ENCODE assay signal across 1 cellular context in the genomic region with DNA sequence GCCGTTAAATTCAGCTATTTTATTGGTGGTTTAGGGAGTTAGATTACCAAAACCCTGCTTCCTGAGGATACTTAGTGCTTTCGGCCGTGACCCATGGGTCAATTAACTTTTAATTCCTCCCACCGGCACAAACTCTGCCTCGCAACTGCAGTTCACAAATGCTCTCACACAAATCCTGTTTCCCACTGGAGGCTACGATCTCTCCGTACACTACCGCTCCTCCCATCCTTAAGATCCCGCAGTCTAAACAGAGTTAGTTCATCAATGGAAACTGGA.
TF ChIP-seq lines count a peak whose summit lies in the region.

No MANE protein-coding gene starts in this region.

TF ChIP-seq in HepG2, 621 proteins besides CTCF, POLR2A, EP300 and RAD21 (continued from another document and continues in another):
- TF ChIP-seq, protein P1, sequence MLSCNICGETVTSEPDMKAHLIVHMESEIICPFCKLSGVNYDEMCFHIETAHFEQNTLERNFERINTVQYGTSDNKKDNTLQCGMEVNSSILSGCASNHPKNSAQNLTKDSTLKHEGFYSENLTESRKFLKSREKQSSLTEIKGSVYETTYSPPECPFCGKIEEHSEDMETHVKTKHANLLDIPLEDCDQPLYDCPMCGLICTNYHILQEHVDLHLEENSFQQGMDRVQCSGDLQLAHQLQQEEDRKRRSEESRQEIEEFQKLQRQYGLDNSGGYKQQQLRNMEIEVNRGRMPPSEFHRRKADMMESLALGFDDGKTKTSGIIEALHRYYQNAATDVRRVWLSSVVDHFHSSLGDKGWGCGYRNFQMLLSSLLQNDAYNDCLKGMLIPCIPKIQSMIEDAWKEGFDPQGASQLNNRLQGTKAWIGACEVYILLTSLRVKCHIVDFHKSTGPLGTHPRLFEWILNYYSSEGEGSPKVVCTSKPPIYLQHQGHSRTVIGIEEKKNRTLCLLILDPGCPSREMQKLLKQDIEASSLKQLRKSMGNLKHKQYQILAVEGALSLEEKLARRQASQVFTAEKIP (CRISPR knock-in tag; IDR thresholded peaks at IDR 0.05; ENCODE audit: borderline replicate concordance), result no peak
- TF ChIP-seq DNMT1 (CRISPR knock-in tag; IDR thresholded peaks at IDR 0.05) (no peak), IKZF1 (IDR thresholded peaks at IDR 0.05) (no peak), HDAC2 (CRISPR knock-in tag; IDR thresholded peaks at IDR 0.05) (0 out of 2 replicates have a peak, but pooled peaks have one; percentile 11), HNF4A (CRISPR knock-in tag; IDR thresholded peaks at IDR 0.05) (no peak), NR3C1 (CRISPR knock-in tag; IDR thresholded peaks at IDR 0.05) (no peak), ZNF44 (CRISPR knock-in tag; IDR thresholded peaks at IDR 0.05) (no peak), SP4 (CRISPR knock-in tag; IDR thresholded peaks at IDR 0.05) (peak; percentile 26; the same call in 1 of the 2 replicates), MBD4 (IDR thresholded peaks at IDR 0.05; ENCODE audit: borderline replicate concordance, low read length) (no peak), ZNF652 (CRISPR knock-in tag; IDR thresholded peaks at IDR 0.05; ENCODE audit: borderline replicate concordance, low read depth) (no peak), POLR2AphosphoS5 (IDR thresholded peaks at IDR 0.05; ENCODE audit: low read depth, low read length) (peak; percentile 73), CENPX (CRISPR knock-in tag; IDR thresholded peaks at IDR 0.05) (no peak), MLLT10 (CRISPR knock-in tag; IDR thresholded peaks at IDR 0.05) (no peak), TRIM24 (CRISPR knock-in tag; IDR thresholded peaks at IDR 0.05) (no peak), KMT2A (CRISPR knock-in tag; IDR thresholded peaks at IDR 0.05) (no peak; the same call in 1 of the 2 replicates), NFYB (CRISPR knock-in tag; IDR thresholded peaks at IDR 0.05) (peak; percentile 70), CEBPB (IDR thresholded peaks at IDR 0.05; ENCODE audit: borderline replicate concordance, low read depth, low read length) (no peak), ZBTB21 (CRISPR knock-in tag; IDR thresholded peaks at IDR 0.05) (no peak), ZNF501 (CRISPR knock-in tag; IDR thresholded peaks at IDR 0.05) (no peak), MAF1 (CRISPR knock-in tag; IDR thresholded peaks at IDR 0.05; ENCODE audit: borderline replicate concordance) (no peak), FOSL2 (CRISPR knock-in tag; IDR thresholded peaks at IDR 0.05) (no peak), NFYC (CRISPR knock-in tag; IDR thresholded peaks at IDR 0.05) (peak; percentile 74), CHD4 (IDR thresholded peaks at IDR 0.05; ENCODE audit: borderline replicate concordance, low read length) (peak; percentile 54; the same call in 1 of the 2 replicates)
- TF ChIP-seq, protein P2, sequence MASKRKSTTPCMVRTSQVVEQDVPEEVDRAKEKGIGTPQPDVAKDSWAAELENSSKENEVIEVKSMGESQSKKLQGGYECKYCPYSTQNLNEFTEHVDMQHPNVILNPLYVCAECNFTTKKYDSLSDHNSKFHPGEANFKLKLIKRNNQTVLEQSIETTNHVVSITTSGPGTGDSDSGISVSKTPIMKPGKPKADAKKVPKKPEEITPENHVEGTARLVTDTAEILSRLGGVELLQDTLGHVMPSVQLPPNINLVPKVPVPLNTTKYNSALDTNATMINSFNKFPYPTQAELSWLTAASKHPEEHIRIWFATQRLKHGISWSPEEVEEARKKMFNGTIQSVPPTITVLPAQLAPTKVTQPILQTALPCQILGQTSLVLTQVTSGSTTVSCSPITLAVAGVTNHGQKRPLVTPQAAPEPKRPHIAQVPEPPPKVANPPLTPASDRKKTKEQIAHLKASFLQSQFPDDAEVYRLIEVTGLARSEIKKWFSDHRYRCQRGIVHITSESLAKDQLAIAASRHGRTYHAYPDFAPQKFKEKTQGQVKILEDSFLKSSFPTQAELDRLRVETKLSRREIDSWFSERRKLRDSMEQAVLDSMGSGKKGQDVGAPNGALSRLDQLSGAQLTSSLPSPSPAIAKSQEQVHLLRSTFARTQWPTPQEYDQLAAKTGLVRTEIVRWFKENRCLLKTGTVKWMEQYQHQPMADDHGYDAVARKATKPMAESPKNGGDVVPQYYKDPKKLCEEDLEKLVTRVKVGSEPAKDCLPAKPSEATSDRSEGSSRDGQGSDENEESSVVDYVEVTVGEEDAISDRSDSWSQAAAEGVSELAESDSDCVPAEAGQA (IDR thresholded peaks at IDR 0.05; ENCODE audit: low read depth), result no peak
- TF ChIP-seq, protein P2 (CRISPR knock-in tag; IDR thresholded peaks at IDR 0.05; ENCODE audit: borderline replicate concordance), result no peak
- TF ChIP-seq, protein P3, sequence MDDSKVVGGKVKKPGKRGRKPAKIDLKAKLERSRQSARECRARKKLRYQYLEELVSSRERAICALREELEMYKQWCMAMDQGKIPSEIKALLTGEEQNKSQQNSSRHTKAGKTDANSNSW (CRISPR knock-in tag; IDR thresholded peaks at IDR 0.05; ENCODE audit: borderline replicate concordance), result no peak
- TF ChIP-seq, protein P4, sequence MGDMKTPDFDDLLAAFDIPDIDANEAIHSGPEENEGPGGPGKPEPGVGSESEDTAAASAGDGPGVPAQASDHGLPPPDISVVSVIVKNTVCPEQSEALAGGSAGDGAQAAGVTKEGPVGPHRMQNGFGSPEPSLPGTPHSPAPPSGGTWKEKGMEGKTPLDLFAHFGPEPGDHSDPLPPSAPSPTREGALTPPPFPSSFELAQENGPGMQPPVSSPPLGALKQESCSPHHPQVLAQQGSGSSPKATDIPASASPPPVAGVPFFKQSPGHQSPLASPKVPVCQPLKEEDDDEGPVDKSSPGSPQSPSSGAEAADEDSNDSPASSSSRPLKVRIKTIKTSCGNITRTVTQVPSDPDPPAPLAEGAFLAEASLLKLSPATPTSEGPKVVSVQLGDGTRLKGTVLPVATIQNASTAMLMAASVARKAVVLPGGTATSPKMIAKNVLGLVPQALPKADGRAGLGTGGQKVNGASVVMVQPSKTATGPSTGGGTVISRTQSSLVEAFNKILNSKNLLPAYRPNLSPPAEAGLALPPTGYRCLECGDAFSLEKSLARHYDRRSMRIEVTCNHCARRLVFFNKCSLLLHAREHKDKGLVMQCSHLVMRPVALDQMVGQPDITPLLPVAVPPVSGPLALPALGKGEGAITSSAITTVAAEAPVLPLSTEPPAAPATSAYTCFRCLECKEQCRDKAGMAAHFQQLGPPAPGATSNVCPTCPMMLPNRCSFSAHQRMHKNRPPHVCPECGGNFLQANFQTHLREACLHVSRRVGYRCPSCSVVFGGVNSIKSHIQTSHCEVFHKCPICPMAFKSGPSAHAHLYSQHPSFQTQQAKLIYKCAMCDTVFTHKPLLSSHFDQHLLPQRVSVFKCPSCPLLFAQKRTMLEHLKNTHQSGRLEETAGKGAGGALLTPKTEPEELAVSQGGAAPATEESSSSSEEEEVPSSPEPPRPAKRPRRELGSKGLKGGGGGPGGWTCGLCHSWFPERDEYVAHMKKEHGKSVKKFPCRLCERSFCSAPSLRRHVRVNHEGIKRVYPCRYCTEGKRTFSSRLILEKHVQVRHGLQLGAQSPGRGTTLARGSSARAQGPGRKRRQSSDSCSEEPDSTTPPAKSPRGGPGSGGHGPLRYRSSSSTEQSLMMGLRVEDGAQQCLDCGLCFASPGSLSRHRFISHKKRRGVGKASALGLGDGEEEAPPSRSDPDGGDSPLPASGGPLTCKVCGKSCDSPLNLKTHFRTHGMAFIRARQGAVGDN (CRISPR knock-in tag; IDR thresholded peaks at IDR 0.05), result no peak
- TF ChIP-seq, protein P5, sequence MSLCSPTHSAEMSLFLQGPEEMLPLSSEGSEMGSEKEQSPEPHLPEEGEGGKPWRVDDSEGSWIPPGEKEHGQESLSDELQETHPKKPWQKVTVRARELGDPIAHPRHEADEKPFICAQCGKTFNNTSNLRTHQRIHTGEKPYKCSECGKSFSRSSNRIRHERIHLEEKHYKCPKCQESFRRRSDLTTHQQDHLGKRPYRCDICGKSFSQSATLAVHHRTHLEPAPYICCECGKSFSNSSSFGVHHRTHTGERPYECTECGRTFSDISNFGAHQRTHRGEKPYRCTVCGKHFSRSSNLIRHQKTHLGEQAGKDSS (CRISPR knock-in tag; IDR thresholded peaks at IDR 0.05; ENCODE audit: borderline replicate concordance, low read depth), result no peak
- TF ChIP-seq, protein P6, sequence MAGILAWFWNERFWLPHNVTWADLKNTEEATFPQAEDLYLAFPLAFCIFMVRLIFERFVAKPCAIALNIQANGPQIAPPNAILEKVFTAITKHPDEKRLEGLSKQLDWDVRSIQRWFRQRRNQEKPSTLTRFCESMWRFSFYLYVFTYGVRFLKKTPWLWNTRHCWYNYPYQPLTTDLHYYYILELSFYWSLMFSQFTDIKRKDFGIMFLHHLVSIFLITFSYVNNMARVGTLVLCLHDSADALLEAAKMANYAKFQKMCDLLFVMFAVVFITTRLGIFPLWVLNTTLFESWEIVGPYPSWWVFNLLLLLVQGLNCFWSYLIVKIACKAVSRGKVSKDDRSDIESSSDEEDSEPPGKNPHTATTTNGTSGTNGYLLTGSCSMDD (CRISPR knock-in tag; IDR thresholded peaks at IDR 0.05), result no peak
- TF ChIP-seq, protein P7, sequence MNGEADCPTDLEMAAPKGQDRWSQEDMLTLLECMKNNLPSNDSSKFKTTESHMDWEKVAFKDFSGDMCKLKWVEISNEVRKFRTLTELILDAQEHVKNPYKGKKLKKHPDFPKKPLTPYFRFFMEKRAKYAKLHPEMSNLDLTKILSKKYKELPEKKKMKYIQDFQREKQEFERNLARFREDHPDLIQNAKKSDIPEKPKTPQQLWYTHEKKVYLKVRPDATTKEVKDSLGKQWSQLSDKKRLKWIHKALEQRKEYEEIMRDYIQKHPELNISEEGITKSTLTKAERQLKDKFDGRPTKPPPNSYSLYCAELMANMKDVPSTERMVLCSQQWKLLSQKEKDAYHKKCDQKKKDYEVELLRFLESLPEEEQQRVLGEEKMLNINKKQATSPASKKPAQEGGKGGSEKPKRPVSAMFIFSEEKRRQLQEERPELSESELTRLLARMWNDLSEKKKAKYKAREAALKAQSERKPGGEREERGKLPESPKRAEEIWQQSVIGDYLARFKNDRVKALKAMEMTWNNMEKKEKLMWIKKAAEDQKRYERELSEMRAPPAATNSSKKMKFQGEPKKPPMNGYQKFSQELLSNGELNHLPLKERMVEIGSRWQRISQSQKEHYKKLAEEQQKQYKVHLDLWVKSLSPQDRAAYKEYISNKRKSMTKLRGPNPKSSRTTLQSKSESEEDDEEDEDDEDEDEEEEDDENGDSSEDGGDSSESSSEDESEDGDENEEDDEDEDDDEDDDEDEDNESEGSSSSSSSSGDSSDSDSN (CRISPR knock-in tag; IDR thresholded peaks at IDR 0.05), result no peak
- TF ChIP-seq, protein P8, sequence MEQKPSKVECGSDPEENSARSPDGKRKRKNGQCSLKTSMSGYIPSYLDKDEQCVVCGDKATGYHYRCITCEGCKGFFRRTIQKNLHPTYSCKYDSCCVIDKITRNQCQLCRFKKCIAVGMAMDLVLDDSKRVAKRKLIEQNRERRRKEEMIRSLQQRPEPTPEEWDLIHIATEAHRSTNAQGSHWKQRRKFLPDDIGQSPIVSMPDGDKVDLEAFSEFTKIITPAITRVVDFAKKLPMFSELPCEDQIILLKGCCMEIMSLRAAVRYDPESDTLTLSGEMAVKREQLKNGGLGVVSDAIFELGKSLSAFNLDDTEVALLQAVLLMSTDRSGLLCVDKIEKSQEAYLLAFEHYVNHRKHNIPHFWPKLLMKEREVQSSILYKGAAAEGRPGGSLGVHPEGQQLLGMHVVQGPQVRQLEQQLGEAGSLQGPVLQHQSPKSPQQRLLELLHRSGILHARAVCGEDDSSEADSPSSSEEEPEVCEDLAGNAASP (CRISPR knock-in tag; IDR thresholded peaks at IDR 0.05; ENCODE audit: borderline replicate concordance), result no peak
- TF ChIP-seq, protein P9, sequence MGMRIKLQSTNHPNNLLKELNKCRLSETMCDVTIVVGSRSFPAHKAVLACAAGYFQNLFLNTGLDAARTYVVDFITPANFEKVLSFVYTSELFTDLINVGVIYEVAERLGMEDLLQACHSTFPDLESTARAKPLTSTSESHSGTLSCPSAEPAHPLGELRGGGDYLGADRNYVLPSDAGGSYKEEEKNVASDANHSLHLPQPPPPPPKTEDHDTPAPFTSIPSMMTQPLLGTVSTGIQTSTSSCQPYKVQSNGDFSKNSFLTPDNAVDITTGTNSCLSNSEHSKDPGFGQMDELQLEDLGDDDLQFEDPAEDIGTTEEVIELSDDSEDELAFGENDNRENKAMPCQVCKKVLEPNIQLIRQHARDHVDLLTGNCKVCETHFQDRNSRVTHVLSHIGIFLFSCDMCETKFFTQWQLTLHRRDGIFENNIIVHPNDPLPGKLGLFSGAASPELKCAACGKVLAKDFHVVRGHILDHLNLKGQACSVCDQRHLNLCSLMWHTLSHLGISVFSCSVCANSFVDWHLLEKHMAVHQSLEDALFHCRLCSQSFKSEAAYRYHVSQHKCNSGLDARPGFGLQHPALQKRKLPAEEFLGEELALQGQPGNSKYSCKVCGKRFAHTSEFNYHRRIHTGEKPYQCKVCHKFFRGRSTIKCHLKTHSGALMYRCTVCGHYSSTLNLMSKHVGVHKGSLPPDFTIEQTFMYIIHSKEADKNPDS (CRISPR knock-in tag; IDR thresholded peaks at IDR 0.05), result no peak
- TF ChIP-seq, protein P10, sequence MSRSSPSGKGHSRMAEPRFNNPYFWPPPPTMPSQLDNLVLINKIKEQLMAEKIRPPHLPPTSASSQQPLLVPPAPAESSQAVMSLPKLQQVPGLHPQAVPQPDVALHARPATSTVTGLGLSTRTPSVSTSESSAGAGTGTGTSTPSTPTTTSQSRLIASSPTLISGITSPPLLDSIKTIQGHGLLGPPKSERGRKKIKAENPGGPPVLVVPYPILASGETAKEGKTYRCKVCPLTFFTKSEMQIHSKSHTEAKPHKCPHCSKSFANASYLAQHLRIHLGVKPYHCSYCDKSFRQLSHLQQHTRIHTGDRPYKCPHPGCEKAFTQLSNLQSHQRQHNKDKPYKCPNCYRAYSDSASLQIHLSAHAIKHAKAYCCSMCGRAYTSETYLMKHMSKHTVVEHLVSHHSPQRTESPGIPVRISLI (CRISPR knock-in tag; IDR thresholded peaks at IDR 0.05; ENCODE audit: borderline replicate concordance), result no peak
- TF ChIP-seq, protein P11, sequence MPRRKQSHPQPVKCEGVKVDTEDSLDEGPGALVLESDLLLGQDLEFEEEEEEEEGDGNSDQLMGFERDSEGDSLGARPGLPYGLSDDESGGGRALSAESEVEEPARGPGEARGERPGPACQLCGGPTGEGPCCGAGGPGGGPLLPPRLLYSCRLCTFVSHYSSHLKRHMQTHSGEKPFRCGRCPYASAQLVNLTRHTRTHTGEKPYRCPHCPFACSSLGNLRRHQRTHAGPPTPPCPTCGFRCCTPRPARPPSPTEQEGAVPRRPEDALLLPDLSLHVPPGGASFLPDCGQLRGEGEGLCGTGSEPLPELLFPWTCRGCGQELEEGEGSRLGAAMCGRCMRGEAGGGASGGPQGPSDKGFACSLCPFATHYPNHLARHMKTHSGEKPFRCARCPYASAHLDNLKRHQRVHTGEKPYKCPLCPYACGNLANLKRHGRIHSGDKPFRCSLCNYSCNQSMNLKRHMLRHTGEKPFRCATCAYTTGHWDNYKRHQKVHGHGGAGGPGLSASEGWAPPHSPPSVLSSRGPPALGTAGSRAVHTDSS (CRISPR knock-in tag; conservative IDR thresholded peaks at IDR 0.05), result no peak
